22 cellular contexts compared by ENCODE assay signal in the genomic region with DNA sequence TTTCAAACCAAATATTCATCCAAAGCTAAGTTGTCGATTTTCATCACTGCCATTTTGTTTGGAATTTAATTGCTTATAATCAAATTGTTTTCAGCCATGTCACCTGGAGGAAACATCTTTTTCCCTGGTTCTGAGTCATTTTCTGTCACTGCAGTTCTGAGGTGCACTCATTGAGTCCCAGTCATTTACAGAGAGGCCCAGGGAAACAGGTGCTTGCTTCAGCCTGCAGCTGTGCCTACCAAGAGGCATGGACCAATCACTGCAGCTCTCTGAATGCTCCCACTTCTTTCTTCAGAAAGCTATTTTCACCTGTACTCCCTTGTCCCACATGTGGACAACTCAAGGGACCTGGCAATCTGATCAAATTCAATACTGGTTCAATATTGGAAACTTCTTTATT.
"Had no signal": no experiment of that assay in that cellular context is flagged by ENCODE, and none has a peak within 500 bp of the region (broad histone marks: within the 10 kb centered on the region; RNA-seq: fewer than 3 reads in every experiment).

No MANE protein-coding gene starts in this region.

- H3K27ac Mint-ChIP-seq: endodermal cell; natural killer cell treated with Interleukin-12 subunit alpha and Interleukin-12 subunit beta and Interleukin-15 and Interleukin-18, amount 100 ng/mL, for 72 hours; progenitor cell of endocrine pancreas; stimulated activated memory B cell treated with anti-CD40 and anti-IgM and Interleukin-4, amounts not matched to agents 10 μg/mL and 1 μg/mL and 100 μg/mL, for 72 hours had no signal

- H3K4me1 Mint-ChIP-seq: endodermal cell; stimulated activated memory B cell treated with anti-CD40 and anti-IgM and Interleukin-4, amounts not matched to agents 10 μg/mL and 1 μg/mL and 100 μg/mL, for 72 hours had no signal

- DNase-seq: effector CD8-positive, alpha-beta T cell; endodermal cell; foreskin fibroblast; gastrocnemius medialis; head of caudate nucleus; left ventricle myocardium superior; lower lobe of right lung; right lobe of liver; stimulated activated CD4-positive, alpha-beta T cell treated with anti-CD3 and anti-CD28 coated beads, Interleukin-12 subunit alpha, Interleukin-12 subunit beta, amount 100 ng/mL, for 4 hours; stimulated activated CD4-positive, alpha-beta T cell treated with anti-CD3 and anti-CD28 coated beads, Interleukin-2, amount 100 ng/mL, for 24 hours; stimulated activated CD4-positive, alpha-beta T cell treated with anti-CD3 and anti-CD28 coated beads, Interleukin-4, amount 100 ng/mL, for 24 hours; stimulated activated naive CD8-positive, alpha-beta T cell treated with anti-CD3 and anti-CD28 coated beads, Interleukin-15, Interleukin-2, amounts not matched to agents 100 U/mL and 50 U/mL, for 24 hours; substantia nigra; testis; tibial artery; upper lobe of left lung had no signal

- H3K9me3 Mint-ChIP-seq: endodermal cell; natural killer cell treated with Interleukin-12 subunit alpha and Interleukin-12 subunit beta and Interleukin-15 and Interleukin-18, amount 100 ng/mL, for 72 hours; stimulated activated memory B cell treated with anti-CD40 and anti-IgM and Interleukin-4, amounts not matched to agents 10 μg/mL and 1 μg/mL and 100 μg/mL, for 72 hours had no signal

- H3K4me3 Mint-ChIP-seq: endodermal cell; natural killer cell treated with Interleukin-12 subunit alpha and Interleukin-12 subunit beta and Interleukin-15 and Interleukin-18, amount 100 ng/mL, for 72 hours; neural crest cell; stimulated activated memory B cell treated with anti-CD40 and anti-IgM and Interleukin-4, amounts not matched to agents 10 μg/mL and 1 μg/mL and 100 μg/mL, for 72 hours had no signal

- ATAC-seq: esophagus mucosa; gastrocnemius medialis; left ventricle myocardium superior; lower lobe of right lung; natural killer cell treated with Interleukin-12 subunit alpha and Interleukin-12 subunit beta and Interleukin-15 and Interleukin-18, amount 100 ng/mL, for 72 hours; right lobe of liver; stimulated activated memory B cell treated with anti-CD40 and anti-IgM and Interleukin-4, amounts not matched to agents 10 μg/mL and 1 μg/mL and 100 μg/mL, for 72 hours; stimulated activated naive CD8-positive, alpha-beta T cell treated with anti-CD3 and anti-CD28 coated beads, Interleukin-15, Interleukin-2, amounts not matched to agents 100 U/mL and 50 U/mL, for 24 hours had no signal

- H3K4me3 ChIP-seq: gastrocnemius medialis, lower lobe of right lung, right lobe of liver, smooth muscle cell, testis, tibial artery, upper lobe of left lung had no signal

- H3K36me3 Mint-ChIP-seq: natural killer cell treated with Interleukin-12 subunit alpha and Interleukin-12 subunit beta and Interleukin-15 and Interleukin-18, amount 100 ng/mL, for 72 hours; stimulated activated memory B cell treated with anti-CD40 and anti-IgM and Interleukin-4, amounts not matched to agents 10 μg/mL and 1 μg/mL and 100 μg/mL, for 72 hours had no signal
